In genomic region chr9:94178927-94179326, GRCh38 we compare ENCODE assay signal across 1 cellular context.
TF ChIP-seq lines count a peak whose summit lies in the region.

No MANE protein-coding gene starts in this region.

TF ChIP-seq in GM23338, 12 proteins besides CTCF, POLR2A, EP300 and RAD21 (continued from another document):
- no peak for TF ChIP-seq ZNF462 (CRISPR knock-in tag; IDR thresholded peaks at IDR 0.05)
- no peak for TF ChIP-seq JUNB (IDR thresholded peaks at IDR 0.05; ENCODE audit: unreplicated experiment)
- no peak for TF ChIP-seq STAT1 (IDR thresholded peaks at IDR 0.05; ENCODE audit: unreplicated experiment)
- no peak for TF ChIP-seq CREB1 (CRISPR knock-in tag; IDR thresholded peaks at IDR 0.05; ENCODE audit: low read depth)
- no peak for TF ChIP-seq ZNF331 (CRISPR knock-in tag; IDR thresholded peaks at IDR 0.05; ENCODE audit: low read depth)
